Comparison of ENCODE assay signal across 8 cellular contexts in genomic region chrX:78199851-78200250, GRCh38.
DNase-seq lines count a peak whose midpoint lies in the region; ATAC-seq and TF ChIP-seq lines count a peak whose summit lies in the region.

No MANE protein-coding gene starts in this region.

- no peak overlapping the region for H3K27ac Mint-ChIP-seq in stimulated activated effector memory CD8-positive, alpha-beta T cell treated with anti-CD3 and anti-CD28 coated beads, Interleukin-12 subunit alpha, Interleukin-12 subunit beta, amount 100 ng/mL, for 72 hours

- DNase-seq in AG20443 (ENCODE audit: low spot score) (peak; percentile 4), HuH-7.5 (ENCODE audit: low spot score) (peak; percentile 2), choroid plexus epithelial cell (ENCODE audit: low read depth) (peak; percentile 35), ascending aorta (ENCODE audit: low spot score in 2 of 2) (no peak)
- DNase-seq in stimulated activated effector memory CD8-positive, alpha-beta T cell treated with anti-CD3 and anti-CD28 coated beads, Interleukin-12 subunit alpha, Interleukin-12 subunit beta, amount 100 ng/mL, for 72 hours (ENCODE audit: low spot score in 2 of 2): no peak
- DNase-seq in activated CD4-positive, alpha-beta T cell treated with anti-CD3 and anti-CD28 coated beads, Interleukin-2, amount 50 U/mL, for 48 hours: no peak

- intact Hi-C loops in ascending aorta (cut with DNase I): no loop called here

- TF ChIP-seq CTCF in GM12874 (IDR thresholded peaks at IDR 0.05; ENCODE audit: insufficient read depth, low read depth, low read length) (0 out of 2 replicates have a peak, but pooled peaks have one; percentile 23), choroid plexus epithelial cell (conservative IDR thresholded peaks at IDR 0.05; ENCODE audit: low read depth, low read length) (peak; percentile 32), ascending aorta (IDR thresholded peaks at IDR 0.05) (no peak)

- no peak overlapping the region for H3K27ac ChIP-seq in ascending aorta

- H3K4me1 Mint-ChIP-seq in stimulated activated effector memory CD8-positive, alpha-beta T cell treated with anti-CD3 and anti-CD28 coated beads, Interleukin-12 subunit alpha, Interleukin-12 subunit beta, amount 100 ng/mL, for 72 hours: no peaks in the 10 kb centered on the region

- H3K4me3 ChIP-seq in choroid plexus epithelial cell (ENCODE audit: low read depth, low read length) (no peak overlapping the region), ascending aorta (no peak overlapping the region)

- no peaks in the 10 kb centered on the region for H3K36me3 Mint-ChIP-seq in stimulated activated effector memory CD8-positive, alpha-beta T cell treated with anti-CD3 and anti-CD28 coated beads, Interleukin-12 subunit alpha, Interleukin-12 subunit beta, amount 100 ng/mL, for 72 hours

- no peaks in the 10 kb centered on the region for H3K36me3 ChIP-seq in ascending aorta

- no peak overlapping the region for H3K4me3 Mint-ChIP-seq in stimulated activated effector memory CD8-positive, alpha-beta T cell treated with anti-CD3 and anti-CD28 coated beads, Interleukin-12 subunit alpha, Interleukin-12 subunit beta, amount 100 ng/mL, for 72 hours

- H3K4me1 ChIP-seq in ascending aorta: no peaks in the 10 kb centered on the region

- H3K9me3 ChIP-seq in ascending aorta: no peaks in the 10 kb centered on the region

- H3K27me3 ChIP-seq in ascending aorta: no peaks in the 10 kb centered on the region

- peak; percentile 56 for ATAC-seq in stimulated activated effector memory CD8-positive, alpha-beta T cell treated with anti-CD3 and anti-CD28 coated beads, Interleukin-12 subunit alpha, Interleukin-12 subunit beta, amount 100 ng/mL, for 72 hours
- ATAC-seq in GM21390 (IDR thresholded peaks at IDR 0.05; ENCODE audit: unreplicated experiment): no peak

- no peaks in the 10 kb centered on the region for H3K9me3 Mint-ChIP-seq in stimulated activated effector memory CD8-positive, alpha-beta T cell treated with anti-CD3 and anti-CD28 coated beads, Interleukin-12 subunit alpha, Interleukin-12 subunit beta, amount 100 ng/mL, for 72 hours

Comparison
In these comparisons a context has a peak if more than half of its experiments do, and no peak if none do; other contexts are left out.
1. DNase-seq: peak in AG20443 (single experiment), HuH-7.5 (single experiment) and choroid plexus epithelial cell (single experiment); none in stimulated activated effector memory CD8-positive, alpha-beta T cell treated with anti-CD3 and anti-CD28 coated beads, Interleukin-12 subunit alpha, Interleukin-12 subunit beta, amount 100 ng/mL, for 72 hours (0 of 2), ascending aorta (0 of 2) and activated CD4-positive, alpha-beta T cell treated with anti-CD3 and anti-CD28 coated beads, Interleukin-2, amount 50 U/mL, for 48 hours (0 of 2).
2. CTCF ChIP-seq: peak in GM12874 (single experiment) and choroid plexus epithelial cell (single experiment); none in ascending aorta (0 of 3).